ENCODE assay signal across 23 cellular contexts in genomic region chr1:24470607-24471006, GRCh38. TPM values are rescaled to one million over a fixed set of nuclear protein-coding genes. Genes with fewer than 3 reads are reported as not detected.
A peak's percentile ranks its signal among the peaks of the same experiment; 100 is the strongest.
DNase-seq lines count a peak whose midpoint lies in the region; ATAC-seq and TF ChIP-seq lines count a peak whose summit lies in the region.
"Had no signal": no experiment of that assay in that cellular context is flagged by ENCODE, and none has a peak within 500 bp of the region (broad histone marks: within the 10 kb centered on the region; RNA-seq: fewer than 3 reads in every experiment).

No MANE protein-coding gene starts in this region.

- H3K36me3 Mint-ChIP-seq in CD4-positive, CD25-positive, alpha-beta regulatory T cell: peaks cover 35% of the 10 kb centered on the region
- H3K36me3 Mint-ChIP-seq in CD4-positive, alpha-beta memory T cell: peaks cover 33 to 43% of the 10 kb centered on the region in 2 donors

- BruUV-seq in PC-3 (replicated peaks; lab: Mats Ljungman, UMichigan): no TSS peak

- H3K4me3 ChIP-seq in CD4-positive, CD25-positive, alpha-beta regulatory T cell (ENCODE audit: low read depth, low read length): no peak overlapping the region
- H3K4me3 ChIP-seq in CD4-positive, alpha-beta memory T cell (ENCODE audit: low read length in 2 of 2): no peak overlapping the region
- no peak overlapping the region for H3K4me3 ChIP-seq in PC-3 (ENCODE audit: low read length)
- H3K4me3 ChIP-seq: BLaER1 treated with 17β-estradiol and CSF1 and Interleukin-3, amounts not matched to agents 10 nM and 100 nM; GM12878; PC-9 had no signal

- DNase-seq in CD4-positive, CD25-positive, alpha-beta regulatory T cell: no peak
- no peak for DNase-seq in CD4-positive, alpha-beta memory T cell
- no peak for DNase-seq in PC-3
- DNase-seq in germinal center (ENCODE audit: low spot score): no peak
- DNase-seq in HUDEP-2 (lab: John Stamatoyannopoulos, UW; ENCODE audit: unreplicated experiment in 76 of 76): no peak
- no peak for DNase-seq in NCI-H69 (lab: John Stamatoyannopoulos, UW)
- no peak for DNase-seq in stimulated activated CD4-positive, alpha-beta T cell treated with anti-CD3 and anti-CD28 coated beads, Interleukin-4, amount 100 ng/mL, for 1 hour
- DNase-seq: COR-L47, DMS153, EL, H9, NCI-H1105, NCI-H1694 treated with DMSO at 0.1 percent for 48 hours, NCI-H2107, NCI-H510A, NCI-H82, PC-9, SIG-M5 had no signal

- peaks cover 4% of the 10 kb centered on the region for H3K4me1 ChIP-seq in CD4-positive, CD25-positive, alpha-beta regulatory T cell (ENCODE audit: control insufficient read depth, insufficient read depth, low read length, poor library complexity, severe bottlenecking)
- peaks cover 4% of the 10 kb centered on the region for H3K4me1 ChIP-seq in CD4-positive, alpha-beta memory T cell (ENCODE audit: insufficient read depth, low read length)
- H3K4me1 ChIP-seq in PC-3 (ENCODE audit: insufficient read depth, low read length): no peaks in the 10 kb centered on the region

- H3K27me3 Mint-ChIP-seq in CD4-positive, CD25-positive, alpha-beta regulatory T cell: no peaks in the 10 kb centered on the region
- H3K27me3 Mint-ChIP-seq in CD4-positive, alpha-beta memory T cell: no peaks in the 10 kb centered on the region

- H3K79me2 ChIP-seq in PC-3 (ENCODE audit: low read length): no peaks in the 10 kb centered on the region

- no peaks in the 10 kb centered on the region for H3K9me2 ChIP-seq in PC-3 (replicated peaks; ENCODE audit: low read length)

- no peaks in the 10 kb centered on the region for H3K9me3 ChIP-seq in CD4-positive, CD25-positive, alpha-beta regulatory T cell (ENCODE audit: control insufficient read depth in 2 of 2, low read length in 2 of 2)
- H3K9me3 ChIP-seq in CD4-positive, alpha-beta memory T cell (ENCODE audit: control insufficient read depth in 1 of 2, low read length in 2 of 2): no peaks in the 10 kb centered on the region
- H3K9me3 ChIP-seq in PC-3 (ENCODE audit: low read length): no peaks in the 10 kb centered on the region

- H3K27me3 ChIP-seq in CD4-positive, CD25-positive, alpha-beta regulatory T cell (ENCODE audit: control insufficient read depth, insufficient read depth, low read length): no peaks in the 10 kb centered on the region
- H3K27me3 ChIP-seq in CD4-positive, alpha-beta memory T cell (ENCODE audit: insufficient read depth, low read length): no peaks in the 10 kb centered on the region
- no peaks in the 10 kb centered on the region for H3K27me3 ChIP-seq in PC-3 (ENCODE audit: low read length)
- H3K27me3 ChIP-seq: BLaER1 treated with 17β-estradiol and CSF1 and Interleukin-3, amounts not matched to agents 10 nM and 100 nM had no signal

- no peak overlapping the region for H3K9ac ChIP-seq in PC-3 (ENCODE audit: low read length)
- H3K9ac ChIP-seq: BLaER1 treated with 17β-estradiol and CSF1 and Interleukin-3, amounts not matched to agents 10 nM and 100 nM had no signal

- CTCF ChIA-PET in CD4-positive, alpha-beta memory T cell (lab: Charles Lee; ENCODE audit: partially characterized antibody): interaction anchor here (1.1 to 2.1 kb wide), 4 partner anchors 10 to 116 kb away, joined by 3 to 8 read pairs (median 6); no protein-coding TSS in a partner anchor
- CTCF ChIA-PET in PC-3 (lab: Charles Lee): no interaction called here

- POLR2A ChIA-PET in CD4-positive, alpha-beta memory T cell (lab: Charles Lee; ENCODE audit: partially characterized antibody): no interaction called here
- POLR2A ChIA-PET in PC-3 (lab: Charles Lee; ENCODE audit: unreplicated experiment): no interaction called here

- intact Hi-C loops in CD4-positive, alpha-beta memory T cell (cut with micrococcal nuclease): no loop called here
- intact Hi-C loops in PC-3 (cut with micrococcal nuclease): no loop called here

- no peak overlapping the region for H3K4me3 Mint-ChIP-seq in CD4-positive, CD25-positive, alpha-beta regulatory T cell
- H3K4me3 Mint-ChIP-seq in CD4-positive, alpha-beta memory T cell: no peak overlapping the region
- H3K4me3 Mint-ChIP-seq: H9 had no signal

- H4K20me1 ChIP-seq in PC-3 (ENCODE audit: low read length): no peaks in the 10 kb centered on the region
- H4K20me1 ChIP-seq: BLaER1 treated with 17β-estradiol and CSF1 and Interleukin-3, amounts not matched to agents 10 nM and 100 nM had no signal

- TF ChIP-seq CTCF in PC-3 (conservative IDR thresholded peaks at IDR 0.05; ENCODE audit: low read depth, low read length) (peak; percentile 25; the same call in 1 of the 2 replicates), VCaP (conservative IDR thresholded peaks at IDR 0.05) (no peak; the same call in 1 of the 2 replicates)

- no peak overlapping the region for H3K27ac ChIP-seq in CD4-positive, CD25-positive, alpha-beta regulatory T cell (ENCODE audit: insufficient read depth, low read length, poor library complexity, severe bottlenecking)
- no peak overlapping the region for H3K27ac ChIP-seq in CD4-positive, alpha-beta memory T cell (ENCODE audit: low read depth, low read length)
- no peak overlapping the region for H3K27ac ChIP-seq in PC-3 (ENCODE audit: low read length)
- H3K27ac ChIP-seq in VCaP: peak overlapping the region; percentile 32
- H3K27ac ChIP-seq: BLaER1 treated with 17β-estradiol and CSF1 and Interleukin-3, amounts not matched to agents 10 nM and 100 nM; PC-9; RWPE1 had no signal

- H3F3A ChIP-seq in PC-3 (ENCODE audit: low read length, unreplicated experiment): no peaks in the 10 kb centered on the region

- no peak overlapping the region for H3K4me2 ChIP-seq in PC-3 (ENCODE audit: low read length)
- H3K4me2 ChIP-seq: BLaER1 treated with 17β-estradiol and CSF1 and Interleukin-3, amounts not matched to agents 10 nM and 100 nM; PC-9 had no signal

- no peak for ATAC-seq in CD4-positive, CD25-positive, alpha-beta regulatory T cell (ENCODE audit: low read depth in 2 of 2)
- ATAC-seq in PC-3: no peak
- ATAC-seq: GM12878, SK-N-SH treated with all-trans-retinoic acid at 6 μM for 48 hours had no signal

- no peak overlapping the region for H2AFZ ChIP-seq in PC-3 (ENCODE audit: low read length)
- H2AFZ ChIP-seq: PC-9 had no signal

- H3K9me3 Mint-ChIP-seq in CD4-positive, CD25-positive, alpha-beta regulatory T cell: no peaks in the 10 kb centered on the region
- no peaks in the 10 kb centered on the region for H3K9me3 Mint-ChIP-seq in CD4-positive, alpha-beta memory T cell
- H3K9me3 Mint-ChIP-seq: H9 had no signal

- H3K27ac Mint-ChIP-seq in CD4-positive, CD25-positive, alpha-beta regulatory T cell: peak overlapping the region; percentile 71 to 78 (median 71)
- H3K27ac Mint-ChIP-seq in CD4-positive, alpha-beta memory T cell: peak overlapping the region in 6 of 7 donors; percentile 19 to 87 (median 53)
- H3K27ac Mint-ChIP-seq: H9 had no signal

- peaks cover 0 to 29% (median 9%) of the 10 kb centered on the region in 4 donors for H3K4me1 Mint-ChIP-seq in CD4-positive, CD25-positive, alpha-beta regulatory T cell
- H3K4me1 Mint-ChIP-seq in CD4-positive, alpha-beta memory T cell: peaks cover 5 to 14% (median 10%) of the 10 kb centered on the region in 4 donors

- H3K36me3 ChIP-seq in CD4-positive, CD25-positive, alpha-beta regulatory T cell (ENCODE audit: control insufficient read depth, insufficient read depth, low read length): peaks cover 37% of the 10 kb centered on the region
- H3K36me3 ChIP-seq in CD4-positive, alpha-beta memory T cell (ENCODE audit: insufficient read depth, low read length): peaks cover 6% of the 10 kb centered on the region
- H3K36me3 ChIP-seq in PC-3 (ENCODE audit: low read depth, low read length): peaks cover 4% of the 10 kb centered on the region

RNA-seq across cellular contexts. Expression of gene RCAN3, which starts 32.0 kb away (rescaled TPM):
- 172 TPM for total RNA-seq in CD4-positive, CD25-positive, alpha-beta regulatory T cell
- 100 to 1,000 TPM; 126 to 146 (median 133) TPM for polyA plus RNA-seq in CD4-positive, CD25-positive, alpha-beta regulatory T cell
- total RNA-seq in CD4-positive, alpha-beta memory T cell: 100 to 1,000 TPM; 171 to 178 TPM
- polyA plus RNA-seq in CD4-positive, alpha-beta memory T cell: 100 to 1,000 TPM; 112 to 123 TPM
- total RNA-seq in PC-3 (2014; rRNA removed): 23.0 and 25.6 TPM in 2 replicates

RNA-seq across cellular contexts. Expression of gene NIPAL3, which starts 55.0 kb away (rescaled TPM):
- 57.0 TPM for total RNA-seq in CD4-positive, CD25-positive, alpha-beta regulatory T cell
- 10 to 100 TPM; 62.1 to 70.2 (median 65.2) TPM for polyA plus RNA-seq in CD4-positive, CD25-positive, alpha-beta regulatory T cell
- 10 to 100 TPM; 52.8 to 53.2 TPM for total RNA-seq in CD4-positive, alpha-beta memory T cell
- 10 to 100 TPM; 74.5 to 88.6 TPM for polyA plus RNA-seq in CD4-positive, alpha-beta memory T cell
- total RNA-seq in PC-3 (2014; rRNA removed): 35.2 and 43.7 TPM in 2 replicates

RNA-seq across cellular contexts. Expression of gene STPG1, which starts 57.0 kb away (rescaled TPM):
- total RNA-seq in CD4-positive, CD25-positive, alpha-beta regulatory T cell: 3.4 TPM
- 1 to 10 TPM; 1.1 to 5.3 (median 2.7) TPM for polyA plus RNA-seq in CD4-positive, CD25-positive, alpha-beta regulatory T cell
- total RNA-seq in CD4-positive, alpha-beta memory T cell: 1 to 10 TPM; 4.2 to 4.9 TPM
- 1 to 10 TPM; 3.1 to 3.5 TPM for polyA plus RNA-seq in CD4-positive, alpha-beta memory T cell
- total RNA-seq in PC-3 (2014; rRNA removed): 12.8 and 14.9 TPM in 2 replicates
